ENCODE assay signal across 8 cellular contexts in genomic region chr10:90911133-90912048, GRCh38. TPM values are rescaled to one million over a fixed set of nuclear protein-coding genes. Genes with fewer than 3 reads are reported as not detected.
DNase-seq lines count a peak whose midpoint lies in the region; ATAC-seq and TF ChIP-seq lines count a peak whose summit lies in the region.
"Not testable (repeated sequence)": the region's sequence is repeated elsewhere in the genome, so short reads cannot be mapped to it uniquely, and the experiment has no call there.

No MANE protein-coding gene starts in this region.

- DNase-seq in GM12865 (ENCODE audit: low read depth) (peak; percentile 87), NCI-H1105 (lab: John Stamatoyannopoulos, UW) (peak; percentile 52), SK-N-MC (ENCODE audit: low read depth, low spot score) (peak; percentile 72), foreskin keratinocyte (peak; percentile 42 to 69), ureter (ENCODE audit: low spot score) (peak; percentile 65)
- DNase-seq in activated gamma-delta T cell treated with anti-CD3 and anti-CD28 coated beads, Interleukin-2, amount 50 U/mL, for 16 hours (ENCODE audit: low read depth) = peak; percentile 13
- not testable (repeated sequence) for DNase-seq in omental fat pad (ENCODE audit: low spot score)

- H3K4me3 ChIP-seq in GM12865 (ENCODE audit: low read depth, low read length); SK-N-MC: not testable (repeated sequence)

- not testable (repeated sequence) for H3K27me3 ChIP-seq in foreskin keratinocyte

- H3K36me3 ChIP-seq in SK-N-MC (ENCODE audit: insufficient read depth, low read length) = not testable (repeated sequence)

- peak; percentile 73 for TF ChIP-seq CTCF in GM12865 (IDR thresholded peaks at IDR 0.05; ENCODE audit: insufficient read depth, low read depth, low read length, missing control alignments)
- peak; percentile 87 for TF ChIP-seq CTCF in foreskin keratinocyte (conservative IDR thresholded peaks at IDR 0.05)
- peak in 1 of 3 donors; percentile 75 for TF ChIP-seq CTCF in omental fat pad (IDR thresholded peaks at IDR 0.05)

- ATAC-seq in HG02610 (IDR thresholded peaks at IDR 0.05; ENCODE audit: unreplicated experiment) = peak; percentile 76
- ATAC-seq in foreskin keratinocyte = peak; percentile 77
- ATAC-seq in omental fat pad (ENCODE audit: low FRiP score) = peak; percentile 82

- H3K9me3 ChIP-seq in SK-N-MC (ENCODE audit: low read depth, low read length) = not testable (repeated sequence)

- H3K9ac ChIP-seq in SK-N-MC (ENCODE audit: insufficient read length) = not testable (repeated sequence)

- not testable (repeated sequence) for H3K4me1 ChIP-seq in foreskin keratinocyte

- H3K27ac ChIP-seq in SK-N-MC = peak overlapping the region; percentile 60; the same call in 1 of the 2 replicates
- not testable (repeated sequence) for H3K27ac ChIP-seq in foreskin keratinocyte

RNA-seq across cellular contexts. Expression of gene ANKRD1, which starts 9.5 kb away (rescaled TPM):
- total RNA-seq in foreskin keratinocyte = not detected in 2 replicates
- 0.02 TPM in 1 of 2 replicates, not detected in the other for polyA plus RNA-seq in foreskin keratinocyte
- total RNA-seq in omental fat pad = 1 to 10 TPM in 1 of 4 donors, not detected in 3; 3.8 TPM
- 0.62 TPM for total RNA-seq in ureter

RNA-seq across cellular contexts. Expression of gene RPP30, which starts 39.6 kb away (rescaled TPM):
- total RNA-seq in foreskin keratinocyte = 49.9 and 50.2 TPM in 2 replicates
- 55.0 and 61.6 TPM in 2 replicates for polyA plus RNA-seq in foreskin keratinocyte
- 10 to 100 TPM; 23.1 to 29.9 (median 26.6) TPM for total RNA-seq in omental fat pad
- 32.9 TPM for total RNA-seq in ureter

RNA-seq across cellular contexts. Expression of gene HTR7, which starts 53.6 kb away (rescaled TPM):
- total RNA-seq in foreskin keratinocyte (13.3 and 15.0 TPM in 2 replicates), omental fat pad (1 to 10 TPM in 1 of 4 donors, under 1 TPM in 3; 0.19 to 2.0 (median 0.61) TPM), ureter (0.65 TPM)
- 5.7 and 5.9 TPM in 2 replicates for polyA plus RNA-seq in foreskin keratinocyte
